In genomic region chr11:11297578-11297977, GRCh38 we compare ENCODE assay signal across 1 cellular context.
TF ChIP-seq lines count a peak whose summit lies in the region.

No MANE protein-coding gene starts in this region.

TF ChIP-seq in IMR-90, 13 proteins besides CTCF, POLR2A, EP300 and RAD21:
- TF ChIP-seq CEBPB (IDR thresholded peaks at IDR 0.05; ENCODE audit: low read depth, low read length), result no peak
- no peak for TF ChIP-seq USF2 (IDR thresholded peaks at IDR 0.05; ENCODE audit: low read depth, low read length)
- TF ChIP-seq NFE2L2 (IDR thresholded peaks at IDR 0.05; ENCODE audit: low read depth, low read length), result no peak
- TF ChIP-seq BHLHE40 (IDR thresholded peaks at IDR 0.05; ENCODE audit: low read depth, low read length), result no peak
- TF ChIP-seq ELK1 (IDR thresholded peaks at IDR 0.05; ENCODE audit: borderline replicate concordance, low read depth, low read length), result no peak
- TF ChIP-seq CHD1 (IDR thresholded peaks at IDR 0.05; ENCODE audit: low read depth, low read length), result no peak
- TF ChIP-seq MXI1 (IDR thresholded peaks at IDR 0.05; ENCODE audit: borderline replicate concordance, low read depth, low read length), result no peak
- TF ChIP-seq FOS (IDR thresholded peaks at IDR 0.05; ENCODE audit: low read depth, low read length), result no peak
